ENCODE assay signal across 12 cellular contexts in genomic region chrX:13750812-13751211, GRCh38. TPM values are rescaled to one million over a fixed set of nuclear protein-coding genes. Genes with fewer than 3 reads are reported as not detected.
DNase-seq lines count a peak whose midpoint lies in the region; ATAC-seq, FAIRE-seq and TF ChIP-seq lines count a peak whose summit lies in the region.
"Had no signal": no experiment of that assay in that cellular context is flagged by ENCODE, and none has a peak within 500 bp of the region (broad histone marks: within the 10 kb centered on the region; RNA-seq: fewer than 3 reads in every experiment).

No MANE protein-coding gene starts in this region.

- no peaks in the 10 kb centered on the region for H3K9me2 ChIP-seq in GM23248 (ENCODE audit: insufficient read depth)

- peak; percentile 88 for FAIRE-seq in D721Med (lab: Jason Lieb, UNC)

- no peaks in the 10 kb centered on the region for H3K27me3 ChIP-seq in GM23248 (replicated peaks; ENCODE audit: insufficient read depth)

- H3K4me3 Mint-ChIP-seq in activated T-helper 1 cell treated with anti-CD3 and anti-CD28 coated beads, Interleukin-12 subunit alpha, Interleukin-12 subunit beta, Interleukin-2, Interleukin-4 antibody, amounts not matched to agents 30 ng/mL and 10 ng/mL and 1 ng/mL, durations not matched to agents 14 hours and 24 hours and 36 hours: no peak overlapping the region
- H3K4me3 Mint-ChIP-seq: nephron had no signal

- no peak for TF ChIP-seq CTCF in D721Med (IDR thresholded peaks at IDR 0.05; ENCODE audit: insufficient read depth, missing control alignments)

- H2AFZ ChIP-seq in GM23248: no peak overlapping the region

- no peaks in the 10 kb centered on the region for H4K20me1 ChIP-seq in GM23248 (ENCODE audit: insufficient read depth)

- H3K4me1 ChIP-seq in GM23248 (ENCODE audit: insufficient read depth): peaks cover 4% of the 10 kb centered on the region; the same call in 1 of the 2 replicates

- no peak overlapping the region for H3K9ac ChIP-seq in GM23248

- in situ Hi-C loops in GM23248 (cut with MboI): no loop called here

- peaks cover 5% of the 10 kb centered on the region; the same call in 1 of the 2 replicates for H3F3A ChIP-seq in GM23248 (ENCODE audit: insufficient read depth)

- H3K4me1 Mint-ChIP-seq in activated T-helper 1 cell treated with anti-CD3 and anti-CD28 coated beads, Interleukin-12 subunit alpha, Interleukin-12 subunit beta, Interleukin-2, Interleukin-4 antibody, amounts not matched to agents 30 ng/mL and 10 ng/mL and 1 ng/mL, durations not matched to agents 14 hours and 24 hours and 36 hours (ENCODE audit: low read depth): peaks cover 33% of the 10 kb centered on the region
- H3K4me1 Mint-ChIP-seq: nephron had no signal

- H3K4me3 ChIP-seq in GM23248: no peak overlapping the region
- H3K4me3 ChIP-seq: dorsolateral prefrontal cortex had no signal

- peak; percentile 47 for ATAC-seq in GM19035 (IDR thresholded peaks at IDR 0.05; ENCODE audit: unreplicated experiment)
- peak; percentile 42 for ATAC-seq in HG03095 (IDR thresholded peaks at IDR 0.05; ENCODE audit: unreplicated experiment)
- ATAC-seq in GM21423 (IDR thresholded peaks at IDR 0.05; ENCODE audit: unreplicated experiment): no peak

- no peaks in the 10 kb centered on the region for H3K9me3 ChIP-seq in GM23248 (ENCODE audit: low read depth)

- H3K9me3 Mint-ChIP-seq in activated T-helper 1 cell treated with anti-CD3 and anti-CD28 coated beads, Interleukin-12 subunit alpha, Interleukin-12 subunit beta, Interleukin-2, Interleukin-4 antibody, amounts not matched to agents 30 ng/mL and 10 ng/mL and 1 ng/mL, durations not matched to agents 14 hours and 24 hours and 36 hours: no peaks in the 10 kb centered on the region
- H3K9me3 Mint-ChIP-seq: nephron had no signal

- no peaks in the 10 kb centered on the region for H3K79me2 ChIP-seq in GM23248 (ENCODE audit: insufficient read depth)

- H3K27me3 Mint-ChIP-seq in activated T-helper 1 cell treated with anti-CD3 and anti-CD28 coated beads, Interleukin-12 subunit alpha, Interleukin-12 subunit beta, Interleukin-2, Interleukin-4 antibody, amounts not matched to agents 30 ng/mL and 10 ng/mL and 1 ng/mL, durations not matched to agents 14 hours and 24 hours and 36 hours (ENCODE audit: insufficient read depth): no peaks in the 10 kb centered on the region

- H3K27ac Mint-ChIP-seq in activated T-helper 1 cell treated with anti-CD3 and anti-CD28 coated beads, Interleukin-12 subunit alpha, Interleukin-12 subunit beta, Interleukin-2, Interleukin-4 antibody, amounts not matched to agents 30 ng/mL and 10 ng/mL and 1 ng/mL, durations not matched to agents 14 hours and 24 hours and 36 hours: peak overlapping the region; percentile 20
- H3K27ac Mint-ChIP-seq: nephron had no signal

- no peak overlapping the region for H3K27ac ChIP-seq in GM23248

- intact Hi-C loops in activated T-helper 1 cell treated with anti-CD3 and anti-CD28 coated beads, Interleukin-12 subunit alpha, Interleukin-12 subunit beta, Interleukin-2, Interleukin-4 antibody, amounts not matched to agents 30 ng/mL and 10 ng/mL and 1 ng/mL, durations not matched to agents 14 hours and 24 hours and 36 hours (cut with micrococcal nuclease): loop anchor here (1.0 to 2.0 kb wide), 3 partner anchors 93 to 281 kb away; no protein-coding TSS in a partner anchor

- no peak overlapping the region for H3K4me2 ChIP-seq in GM23248 (ENCODE audit: unreplicated experiment)

- H3K36me3 ChIP-seq in GM23248 (ENCODE audit: low read depth): no peaks in the 10 kb centered on the region; the same call in 1 of the 2 replicates

- DNase-seq in D721Med (ENCODE audit: insufficient read length, low spot score) (no peak), NCI-H345 (lab: John Stamatoyannopoulos, UW) (no peak), GM23248 (no peak), C1 segment of cervical spinal cord (lab: John Stamatoyannopoulos, UW) (no peak)
- no peak for DNase-seq in activated T-helper 1 cell treated with anti-CD3 and anti-CD28 coated beads, Interleukin-12 subunit alpha, Interleukin-12 subunit beta, Interleukin-2, Interleukin-4 antibody, amounts not matched to agents 30 ng/mL and 10 ng/mL and 1 ng/mL, durations not matched to agents 14 hours and 24 hours and 36 hours (ENCODE audit: low spot score)
- DNase-seq: activated naive CD4-positive, alpha-beta T cell; dorsolateral prefrontal cortex; left ventricle myocardium superior had no signal

- H3K36me3 Mint-ChIP-seq in activated T-helper 1 cell treated with anti-CD3 and anti-CD28 coated beads, Interleukin-12 subunit alpha, Interleukin-12 subunit beta, Interleukin-2, Interleukin-4 antibody, amounts not matched to agents 30 ng/mL and 10 ng/mL and 1 ng/mL, durations not matched to agents 14 hours and 24 hours and 36 hours (ENCODE audit: low read depth): peaks cover 30% of the 10 kb centered on the region

RNA-seq across cellular contexts. Expression of gene OFD1, which starts 16.3 kb away (rescaled TPM):
- total RNA-seq in activated T-helper 1 cell treated with anti-CD3 and anti-CD28 coated beads, Interleukin-12 subunit alpha, Interleukin-12 subunit beta, Interleukin-2, Interleukin-4 antibody, amounts not matched to agents 30 ng/mL and 10 ng/mL and 1 ng/mL, durations not matched to agents 14 hours and 24 hours and 36 hours: 21.9 and 22.0 TPM in 2 replicates
- 3.2 and 6.2 TPM in 2 replicates for total RNA-seq in GM23248 (2014; rRNA removed; shearing (Covaris generic))
- polyA plus RNA-seq in GM23248 (2016; fragmentation: Nextera tagmentation; extraction: Ambion mirVana): 9.6 and 10.4 TPM in 2 replicates

RNA-seq across cellular contexts. Expression of gene TRAPPC2, which starts 16.4 kb away (rescaled TPM):
- 16.4 and 16.5 TPM in 2 replicates for total RNA-seq in activated T-helper 1 cell treated with anti-CD3 and anti-CD28 coated beads, Interleukin-12 subunit alpha, Interleukin-12 subunit beta, Interleukin-2, Interleukin-4 antibody, amounts not matched to agents 30 ng/mL and 10 ng/mL and 1 ng/mL, durations not matched to agents 14 hours and 24 hours and 36 hours
- 10.4 and 12.3 TPM in 2 replicates for total RNA-seq in GM23248 (2014; rRNA removed; shearing (Covaris generic))
- 11.3 and 12.0 TPM in 2 replicates for polyA plus RNA-seq in GM23248 (2016; fragmentation: Nextera tagmentation; extraction: Ambion mirVana)
